In the genomic region with DNA sequence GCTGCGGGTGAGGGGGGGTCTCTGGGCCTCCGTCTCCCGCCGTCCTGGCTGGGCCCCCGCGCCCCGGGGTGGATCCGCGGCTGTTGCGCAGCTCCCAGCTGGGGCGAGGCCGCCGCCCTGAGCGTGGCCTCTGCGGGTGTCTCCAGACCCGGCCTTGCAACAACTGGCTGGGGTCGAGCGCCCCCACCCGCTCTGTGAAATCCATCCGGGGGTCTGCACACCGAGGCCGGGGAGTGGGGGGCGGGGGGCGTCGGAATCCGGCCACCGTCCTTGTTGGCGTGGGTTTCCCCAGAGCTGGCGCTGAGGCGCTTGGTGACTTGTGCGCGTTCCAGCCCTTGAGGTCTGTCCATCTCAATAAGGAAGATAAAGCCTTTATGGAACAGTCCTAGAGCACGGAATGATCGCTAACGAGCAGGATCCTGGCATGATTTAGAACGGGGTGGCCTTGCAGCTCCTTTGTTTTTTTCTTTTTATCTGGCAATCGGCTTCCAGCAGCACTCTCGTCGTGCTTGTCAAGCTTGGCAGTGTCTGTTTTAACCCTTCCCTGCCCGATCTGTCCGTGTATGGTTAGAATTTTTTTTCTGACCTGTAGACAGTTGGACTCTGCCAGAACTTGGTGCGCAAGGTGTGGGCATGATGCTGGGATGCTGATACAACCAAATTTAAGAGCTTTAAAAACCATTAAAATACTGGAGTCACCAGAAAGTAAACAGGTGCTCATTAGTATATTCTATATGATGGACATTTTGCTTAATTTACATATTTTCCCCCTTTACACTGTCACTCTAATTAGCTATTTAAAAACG, we compare ENCODE assay signal across 8 cellular contexts. TPM values are rescaled to one million over a fixed set of nuclear protein-coding genes. Genes with fewer than 3 reads are reported as not detected.
DNase-seq lines count a peak whose midpoint lies in the region; ATAC-seq and TF ChIP-seq lines count a peak whose summit lies in the region.

No MANE protein-coding gene starts in this region.

- H3K4me3 ChIP-seq in HUES48 (ENCODE audit: low read depth, low read length) (peak overlapping the region; percentile 82), iPS-18a (ENCODE audit: low read length) (peak overlapping the region; percentile 66), retinal pigment epithelial cell (ENCODE audit: low read length) (peak overlapping the region; percentile 86)

- peaks cover 24% of the 10 kb centered on the region for H3K36me3 Mint-ChIP-seq in MCF 10A (ENCODE audit: insufficient read depth, unreplicated experiment)

- peaks cover 30% of the 10 kb centered on the region for H3K4me1 Mint-ChIP-seq in MCF 10A (ENCODE audit: insufficient read depth, unreplicated experiment)

- H3K27ac ChIP-seq in HUES48 (ENCODE audit: low read depth, low read length) (peak overlapping the region; percentile 96), iPS-18a (ENCODE audit: low read length) (no peak overlapping the region)

- H3K27me3 ChIP-seq in HUES48 (ENCODE audit: control insufficient read depth, insufficient read depth, low read length), result no peaks in the 10 kb centered on the region
- no peaks in the 10 kb centered on the region for H3K27me3 ChIP-seq in iPS-18a (ENCODE audit: control insufficient read depth, insufficient read depth, low read length)

- peak overlapping the region; percentile 94 for H3K4me3 Mint-ChIP-seq in MCF 10A (ENCODE audit: unreplicated experiment)

- no peaks in the 10 kb centered on the region for H3K9me3 ChIP-seq in HUES48 (ENCODE audit: control insufficient read depth, insufficient read depth, low read length)
- no peaks in the 10 kb centered on the region for H3K9me3 ChIP-seq in iPS-18a (ENCODE audit: control insufficient read depth, low read depth, low read length)

- no peaks in the 10 kb centered on the region for H3K9me3 Mint-ChIP-seq in MCF 10A (ENCODE audit: unreplicated experiment)

- peak; percentile 36 for ATAC-seq in GM21515 (IDR thresholded peaks at IDR 0.05; ENCODE audit: unreplicated experiment)

- POLR2A ChIA-PET in MCF 10A (lab: Yijun Ruan, JAX), result interaction anchor here (0.6 to 8.7 kb wide), 38 partner anchors 10 to 996 kb away, joined by 3 to 348 read pairs (median 6); partner anchors contain the start of genes BFSP1, MGME1, RRBP1 and SNX5

- peaks cover 46% of the 10 kb centered on the region for H3K4me1 ChIP-seq in HUES48 (ENCODE audit: control insufficient read depth, insufficient read depth, low read length)
- H3K4me1 ChIP-seq in iPS-18a (ENCODE audit: control insufficient read depth, low read depth, low read length), result peaks cover 42% of the 10 kb centered on the region

- DNase-seq in EL, result peak; percentile 65
- peak; percentile 33 for DNase-seq in SHP77 treated with DMSO at 0.1 percent for 48 hours (lab: John Stamatoyannopoulos, UW)
- DNase-seq in MCF 10A (ENCODE audit: unreplicated experiment), result peak; percentile 55
- DNase-seq in retinal pigment epithelial cell (ENCODE audit: low read depth), result no peak
- DNase-seq in hepatic stellate cell (ENCODE audit: low spot score), result no peak

- intact Hi-C loops in MCF 10A (cut with micrococcal nuclease), result loop anchor here (1.0 to 5.0 kb wide), 3 partner anchors 33 to 66 kb away; no protein-coding TSS in a partner anchor

- H3K27me3 Mint-ChIP-seq in MCF 10A (ENCODE audit: insufficient read depth, unreplicated experiment), result no peaks in the 10 kb centered on the region

- CTCF ChIA-PET in MCF 10A (lab: Yijun Ruan, JAX), result interaction anchor here (0.6 to 6.3 kb wide), 20 partner anchors 10 to 469 kb away, joined by 3 to 75 read pairs (median 4); partner anchors contain the start of genes BFSP1 and RRBP1

- H3K36me3 ChIP-seq in HUES48 (ENCODE audit: control insufficient read depth, insufficient read depth, low read length), result no peaks in the 10 kb centered on the region
- no peaks in the 10 kb centered on the region for H3K36me3 ChIP-seq in iPS-18a (ENCODE audit: control insufficient read depth, low read depth, low read length)

- no peak for TF ChIP-seq CTCF in MCF 10A (IDR thresholded peaks at IDR 0.05; ENCODE audit: unreplicated experiment)
- peak; percentile 7 for TF ChIP-seq CTCF in retinal pigment epithelial cell (conservative IDR thresholded peaks at IDR 0.05; ENCODE audit: low read depth, low read length)

- H3K9ac ChIP-seq in HUES48 (ENCODE audit: low read depth, low read length) (peak overlapping the region; percentile 84), iPS-18a (ENCODE audit: low read length) (peak overlapping the region; percentile 79)

- BruUV-seq in MCF 10A (replicated peaks; lab: Mats Ljungman, UMichigan), result no TSS peak

- peak overlapping the region; percentile 99 for H3K27ac Mint-ChIP-seq in MCF 10A (ENCODE audit: low read depth, unreplicated experiment)

RNA-seq across cellular contexts. Expression of gene DSTN, which starts 0.7 kb away (rescaled TPM):
- total RNA-seq in MCF 10A (2022), result 217 and 280 TPM in 2 replicates

RNA-seq across cellular contexts. Expression of gene BFSP1, which starts 39.4 kb away (rescaled TPM):
- 3.5 and 3.9 TPM in 2 replicates for total RNA-seq in MCF 10A (2022)

Comparison
In these comparisons a context has a peak if more than half of its experiments do, and no peak if none do; other contexts are left out.
1. DNase-seq: peak in EL (single experiment), SHP77 treated with DMSO at 0.1 percent for 48 hours (single experiment) and MCF 10A (single experiment); none in retinal pigment epithelial cell (single experiment) and hepatic stellate cell (single experiment).
2. Peak in every context shown above with its lines, with median percentiles within 50 percentile points of each other: H3K4me3 ChIP-seq.